In the genomic region with DNA sequence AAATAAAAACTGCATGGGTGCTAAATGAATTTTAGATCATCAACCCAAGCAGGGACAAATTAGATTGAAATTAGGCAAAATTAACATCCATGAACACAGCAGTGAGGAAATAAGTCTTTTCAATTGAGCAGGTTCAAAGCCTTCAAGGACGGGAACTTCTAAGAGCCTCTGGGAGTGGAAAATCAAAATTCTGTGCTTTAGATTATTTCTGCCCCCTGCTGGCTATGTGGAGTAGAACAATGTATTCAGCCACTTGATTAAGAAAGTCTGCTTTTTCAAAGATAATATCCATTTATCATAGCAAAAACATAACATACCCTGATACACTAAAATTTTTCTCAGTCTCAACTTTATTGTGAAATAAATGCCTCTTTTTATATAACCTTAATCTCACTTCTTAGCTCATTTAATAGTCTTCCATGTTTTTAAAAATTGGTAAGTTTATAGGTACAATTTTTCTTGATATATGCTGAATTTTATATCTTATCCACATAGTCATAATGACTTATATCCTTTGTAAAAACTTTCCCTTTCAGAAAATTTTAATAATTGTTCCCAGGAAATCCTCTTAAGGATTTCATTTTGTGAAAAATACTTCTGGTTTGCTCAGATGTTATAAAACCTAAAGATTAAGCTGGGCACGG, we compare ENCODE assay signal across 8 cellular contexts. TPM values are rescaled to one million over a fixed set of nuclear protein-coding genes. Genes with fewer than 3 reads are reported as not detected.
DNase-seq lines count a peak whose midpoint lies in the region; ATAC-seq and TF ChIP-seq lines count a peak whose summit lies in the region.

No MANE protein-coding gene starts in this region.

- no peaks in the 10 kb centered on the region for H3K36me3 Mint-ChIP-seq in activated CD4-positive, alpha-beta memory T cell treated with anti-CD3 and anti-CD28 coated beads, Interleukin-2, amount 10 ng/mL, durations not matched to agents 7 days and 5 days (ENCODE audit: low read depth)

- H3K27me3 Mint-ChIP-seq in activated CD4-positive, alpha-beta memory T cell treated with anti-CD3 and anti-CD28 coated beads, Interleukin-2, amount 10 ng/mL, durations not matched to agents 7 days and 5 days = no peaks in the 10 kb centered on the region

- no peaks in the 10 kb centered on the region for H3K4me1 Mint-ChIP-seq in activated CD4-positive, alpha-beta memory T cell treated with anti-CD3 and anti-CD28 coated beads, Interleukin-2, amount 10 ng/mL, durations not matched to agents 7 days and 5 days

- POLR2A ChIA-PET in activated CD4-positive, alpha-beta memory T cell treated with anti-CD3 and anti-CD28 coated beads, Interleukin-2, amount 10 ng/mL, durations not matched to agents 7 days and 5 days (lab: Charles Lee) = no interaction called here

- no peak overlapping the region for H3K27ac Mint-ChIP-seq in activated CD4-positive, alpha-beta memory T cell treated with anti-CD3 and anti-CD28 coated beads, Interleukin-2, amount 10 ng/mL, durations not matched to agents 7 days and 5 days

- no peaks in the 10 kb centered on the region for H3K9me3 Mint-ChIP-seq in activated CD4-positive, alpha-beta memory T cell treated with anti-CD3 and anti-CD28 coated beads, Interleukin-2, amount 10 ng/mL, durations not matched to agents 7 days and 5 days

- CTCF ChIA-PET in activated CD4-positive, alpha-beta memory T cell treated with anti-CD3 and anti-CD28 coated beads, Interleukin-2, amount 10 ng/mL, durations not matched to agents 7 days and 5 days (lab: Charles Lee) = interaction anchor here (0.6 to 5.0 kb wide), 4 partner anchors 27 to 316 kb away, joined by 3 to 69 read pairs (median 5); no protein-coding TSS in a partner anchor

- DNase-seq in COR-L47 (lab: John Stamatoyannopoulos, UW) (peak; percentile 58), HPDE6-E6E7 (ENCODE audit: extremely low spot score) (peak; percentile 47), NCI-H774 (lab: John Stamatoyannopoulos, UW) (peak; percentile 71), fibroblast of pulmonary artery (ENCODE audit: low read depth) (peak; percentile 83), non-pigmented ciliary epithelial cell (ENCODE audit: low read depth) (peak; percentile 14)
- peak; percentile 45 for DNase-seq in activated CD4-positive, alpha-beta memory T cell treated with anti-CD3 and anti-CD28 coated beads, Interleukin-2, amount 10 ng/mL, durations not matched to agents 7 days and 5 days

- H3K4me3 ChIP-seq in fibroblast of pulmonary artery (replicated peaks; ENCODE audit: low read depth, low read length) = no peak overlapping the region

- TF ChIP-seq CTCF in fibroblast of pulmonary artery (IDR thresholded peaks at IDR 0.05; ENCODE audit: low read length, missing control alignments) = peak; percentile 73

- ATAC-seq in GM21526 (IDR thresholded peaks at IDR 0.05; ENCODE audit: low FRiP score, unreplicated experiment) = no peak
- no peak for ATAC-seq in GM21390 (IDR thresholded peaks at IDR 0.05; ENCODE audit: unreplicated experiment)

- H3K4me3 Mint-ChIP-seq in activated CD4-positive, alpha-beta memory T cell treated with anti-CD3 and anti-CD28 coated beads, Interleukin-2, amount 10 ng/mL, durations not matched to agents 7 days and 5 days = no peak overlapping the region

RNA-seq across cellular contexts. Expression of gene NOL11, which starts 28.1 kb away (rescaled TPM):
- total RNA-seq in activated CD4-positive, alpha-beta memory T cell treated with anti-CD3 and anti-CD28 coated beads, Interleukin-2, amount 10 ng/mL, durations not matched to agents 7 days and 5 days = 10 to 100 TPM; 33.2 to 34.4 TPM

Comparison
In these comparisons a context has a peak if more than half of its experiments do, and no peak if none do; other contexts are left out.
1. DNase-seq: peak in every context shown above with its lines; median percentile 83 in fibroblast of pulmonary artery; 71 in NCI-H774; 58 in COR-L47; 47 in HPDE6-E6E7; 45 in activated CD4-positive, alpha-beta memory T cell treated with anti-CD3 and anti-CD28 coated beads, Interleukin-2, amount 10 ng/mL, durations not matched to agents 7 days and 5 days; 14 in non-pigmented ciliary epithelial cell.